8 cellular contexts compared by ENCODE assay signal in the genomic region with DNA sequence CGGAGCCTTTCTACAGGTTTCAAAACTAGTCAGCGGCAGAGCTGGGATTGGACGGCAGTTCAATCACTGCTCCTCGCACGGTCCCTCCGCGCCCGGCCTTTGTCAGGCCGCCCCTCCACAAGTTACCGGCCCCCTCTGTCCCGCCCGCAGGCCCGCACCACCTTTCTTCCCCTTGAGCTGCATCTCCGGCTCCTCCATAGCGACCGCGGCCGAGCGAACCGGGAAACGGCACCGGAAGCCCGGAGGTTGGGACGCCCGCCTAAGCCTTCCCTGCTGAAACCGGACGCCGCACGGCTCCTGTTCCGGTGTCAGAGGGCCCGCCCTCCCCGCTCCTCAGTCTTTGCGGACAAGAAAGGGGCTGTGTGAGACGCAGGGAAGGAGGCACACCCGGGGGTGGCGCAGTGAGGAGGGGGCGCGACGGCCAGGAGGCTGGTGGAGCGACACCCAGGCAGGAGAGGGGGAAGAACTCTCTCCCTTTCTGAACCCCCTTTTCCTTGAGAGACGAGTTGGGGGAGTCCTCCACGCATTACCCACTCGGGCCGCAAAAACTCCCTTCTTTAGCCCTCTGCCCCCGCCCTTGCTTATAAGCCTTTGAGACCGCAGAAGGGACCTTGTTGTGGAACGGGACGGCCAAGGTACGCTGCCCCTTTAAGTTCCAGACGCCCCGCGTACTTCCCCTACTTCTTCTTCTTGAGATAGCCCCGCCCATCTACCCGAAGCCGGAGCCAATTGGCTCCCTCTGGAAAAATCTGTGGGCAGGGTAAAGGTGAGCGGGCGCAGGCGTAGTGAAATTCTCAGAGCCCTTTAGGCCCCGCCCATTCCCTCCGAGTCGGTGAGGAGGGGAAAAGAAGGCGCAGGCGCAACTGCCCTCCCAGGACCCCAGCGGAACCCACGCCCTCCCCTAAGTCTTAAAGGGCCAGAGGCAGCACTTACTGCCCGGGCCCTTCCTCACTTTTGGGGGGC. TPM values are rescaled to one million over a fixed set of nuclear protein-coding genes. Genes with fewer than 3 reads are reported as not detected.
DNase-seq lines count a peak whose midpoint lies in the region; ATAC-seq and TF ChIP-seq lines count a peak whose summit lies in the region.

A gene (minus strand): TSS at position 233 of the 963 bp plus-strand sequence. CDS start 35 bp downstream, at position 198.
A gene with protein sequence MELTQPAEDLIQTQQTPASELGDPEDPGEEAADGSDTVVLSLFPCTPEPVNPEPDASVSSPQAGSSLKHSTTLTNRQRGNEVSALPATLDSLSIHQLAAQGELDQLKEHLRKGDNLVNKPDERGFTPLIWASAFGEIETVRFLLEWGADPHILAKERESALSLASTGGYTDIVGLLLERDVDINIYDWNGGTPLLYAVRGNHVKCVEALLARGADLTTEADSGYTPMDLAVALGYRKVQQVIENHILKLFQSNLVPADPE (plus strand): TSS at position 339 of the 963 bp plus-strand sequence. CDS start 1,689 bp downstream, outside the sequence.

- peak within 1 kb of the TSS; percentile 97 to 100 (median 100) for H3K27ac ChIP-seq in heart left ventricle

- no peak for TF ChIP-seq CTCF in GM13976 (IDR thresholded peaks at IDR 0.05; ENCODE audit: borderline replicate concordance, control extremely low read depth, extremely low read depth, insufficient read depth, missing control alignments)
- TF ChIP-seq CTCF in heart left ventricle (IDR thresholded peaks at IDR 0.05): no peak
- no peak for TF ChIP-seq CTCF in type B pancreatic cell (conservative IDR thresholded peaks at IDR 0.05)

- TF ChIP-seq POLR2A in heart left ventricle (IDR thresholded peaks at IDR 0.05): peak in 1 of 2 donors; percentile 71

- H3K27ac Mint-ChIP-seq in type B pancreatic cell: peak within 1 kb of the TSS; percentile 99

- ATAC-seq in HG02870 (IDR thresholded peaks at IDR 0.05; ENCODE audit: unreplicated experiment): peak; percentile 81
- ATAC-seq in heart left ventricle: peak; percentile 96 to 98 (median 97)

- peaks cover 0 to 24% (median 15%) of the 10 kb centered on the region in 9 donors for H3K36me3 ChIP-seq in heart left ventricle

- no peaks in the 10 kb centered on the region for H3K9me3 ChIP-seq in heart left ventricle

- H3K27me3 ChIP-seq in heart left ventricle: no peaks in the 10 kb centered on the region

- H3K36me3 Mint-ChIP-seq in type B pancreatic cell: peaks cover 4% of the 10 kb centered on the region

- intact Hi-C loops in T-helper 1 cell treated with Interleukin-12 subunit alpha and Interleukin-12 subunit beta and Interleukin-4 antibody, amounts not matched to agents 30 ng/mL and 1 ng/mL, for 36 hours (cut with micrococcal nuclease): loop anchor here (1.0 to 10.0 kb wide), 19 partner anchors 11 to 670 kb away; a partner anchor contains a TSS
- intact Hi-C loops in heart left ventricle (cut with DNase I): loop anchor here in 4 of 10 donors (1.0 to 10.0 kb wide), 4 partner anchors 128 to 303 kb away; a partner anchor contains a TSS

- peak within 1 kb of the TSS; percentile 63 to 100 (median 93) for H3K4me3 ChIP-seq in heart left ventricle

- WGBS in heart left ventricle, 4 donors: 0 to 1% (median 0%) methylated on average over 50 to 66 of the region's 66 CpGs

- no peaks in the 10 kb centered on the region for H3K27me3 Mint-ChIP-seq in type B pancreatic cell

- in situ Hi-C loops in GM13976 (cut with MboI; ENCODE audit: low sequenced_read_pairs, unreplicated experiment): loop anchor here (25.0 kb wide), 1 partner anchor 295 kb away; no protein-coding TSS in a partner anchor

- H3K4me1 Mint-ChIP-seq in type B pancreatic cell (ENCODE audit: unreplicated experiment): peaks cover 10% of the 10 kb centered on the region

- peak within 1 kb of the TSS; percentile 98 for H3K4me3 Mint-ChIP-seq in type B pancreatic cell

- no peaks in the 10 kb centered on the region for H3K9me3 Mint-ChIP-seq in type B pancreatic cell

- DNase-seq in GM13976 (ENCODE audit: low spot score) (peak; percentile 98), NCI-H146 treated with DMSO at 0.1 percent for 48 hours (lab: John Stamatoyannopoulos, UW; ENCODE audit: unreplicated experiment) (peak; percentile 99), amniotic epithelial cell (ENCODE audit: low read depth) (peak; percentile 98), heart left ventricle (peak; percentile 98 to 100 (median 99)), pons (ENCODE audit: low spot score) (peak; percentile 99), type B pancreatic cell (ENCODE audit: extremely low spot score, unreplicated experiment) (peak; percentile 98)

- peaks cover 4 to 57% (median 36%) of the 10 kb centered on the region in 12 donors for H3K4me1 ChIP-seq in heart left ventricle

RNA-seq across cellular contexts. Expression of the first gene that starts in this region (rescaled TPM):
- 33.5 and 38.4 TPM in 2 replicates for total RNA-seq in T-helper 1 cell treated with Interleukin-12 subunit alpha and Interleukin-12 subunit beta and Interleukin-4 antibody, amounts not matched to agents 30 ng/mL and 1 ng/mL, for 36 hours
- 10 to 100 TPM; 14.4 to 28.9 (median 22.7) TPM for total RNA-seq in heart left ventricle
- 10 to 100 TPM; 19.6 to 23.4 TPM for polyA plus RNA-seq in heart left ventricle
- 28.8 and 29.1 TPM in 2 replicates for total RNA-seq in type B pancreatic cell (ENCODE audit: low replicate concordance)

RNA-seq across cellular contexts. Expression of the second gene that starts in this region (rescaled TPM):
- 113 and 123 TPM in 2 replicates for total RNA-seq in T-helper 1 cell treated with Interleukin-12 subunit alpha and Interleukin-12 subunit beta and Interleukin-4 antibody, amounts not matched to agents 30 ng/mL and 1 ng/mL, for 36 hours
- 10 to 100 TPM; 26.5 to 45.7 (median 39.5) TPM for total RNA-seq in heart left ventricle
- 10 to 100 TPM; 55.2 to 71.9 TPM for polyA plus RNA-seq in heart left ventricle
- total RNA-seq in type B pancreatic cell (ENCODE audit: low replicate concordance): 79.7 and 103 TPM in 2 replicates

Comparison
In these comparisons a context has a peak if more than half of its experiments do, and no peak if none do; other contexts are left out.
1. Peak in every context shown above with its lines: DNase-seq, ATAC-seq, H3K4me3 ChIP-seq and H3K27ac ChIP-seq.